In the genomic region with DNA sequence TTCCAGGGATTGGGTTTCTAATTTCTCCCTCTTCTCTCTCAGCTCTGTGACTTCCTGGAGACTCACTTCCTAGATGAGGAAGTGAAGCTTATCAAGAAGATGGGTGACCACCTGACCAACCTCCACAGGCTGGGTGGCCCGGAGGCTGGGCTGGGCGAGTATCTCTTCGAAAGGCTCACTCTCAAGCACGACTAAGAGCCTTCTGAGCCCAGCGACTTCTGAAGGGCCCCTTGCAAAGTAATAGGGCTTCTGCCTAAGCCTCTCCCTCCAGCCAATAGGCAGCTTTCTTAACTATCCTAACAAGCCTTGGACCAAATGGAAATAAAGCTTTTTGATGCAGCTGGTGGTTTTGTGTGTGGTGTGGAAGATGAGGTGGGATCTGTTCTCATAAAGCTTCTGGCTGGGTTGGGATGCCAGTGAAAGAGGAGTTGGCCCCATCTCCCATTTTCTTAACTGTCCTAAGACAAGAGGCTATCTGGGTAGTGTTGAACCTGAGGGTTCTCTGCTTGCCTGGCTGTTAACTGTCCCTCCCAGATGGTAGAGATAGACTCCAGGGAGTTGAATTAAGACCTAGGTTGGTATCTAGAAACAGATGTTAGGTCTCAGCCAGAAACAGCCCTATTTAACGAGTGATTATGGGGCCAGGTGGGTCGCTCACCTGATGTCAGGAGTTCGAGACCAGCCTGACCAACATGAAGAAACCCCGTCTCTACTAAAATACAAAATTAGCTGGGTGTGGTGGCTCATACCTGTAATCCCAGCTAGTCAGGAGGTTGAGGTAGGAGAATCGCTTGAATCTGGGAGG, we compare ENCODE assay signal across 9 cellular contexts. TPM values are rescaled to one million over a fixed set of nuclear protein-coding genes. Genes with fewer than 3 reads are reported as not detected.
A peak's percentile ranks its signal among the peaks of the same experiment; 100 is the strongest.
DNase-seq lines count a peak whose midpoint lies in the region; ATAC-seq and TF ChIP-seq lines count a peak whose summit lies in the region.
"Had no signal": no experiment of that assay in that cellular context is flagged by ENCODE, and none has a peak within 500 bp of the region (broad histone marks: within the 10 kb centered on the region; RNA-seq: fewer than 3 reads in every experiment).

No MANE protein-coding gene starts in this region.

- intact Hi-C loops in Right ventricle myocardium superior (cut with DNase I): loop anchor here (5.0 kb wide), 1 partner anchor 94 kb away; a partner anchor contains a TSS

- H3K4me1 Mint-ChIP-seq in activated CD8-positive, alpha-beta memory T cell treated with anti-CD3 and anti-CD28 coated beads, Interleukin-2, amount 10 ng/mL, durations not matched to agents 7 days and 5 days: peaks cover 62% of the 10 kb centered on the region

- H3K36me3 ChIP-seq in right atrium auricular region (peaks cover 43% of the 10 kb centered on the region), iPS-20b (ENCODE audit: insufficient read depth, low read depth, low read length) (peaks cover 45% of the 10 kb centered on the region), subcutaneous abdominal adipose tissue (ENCODE audit: control insufficient read depth in 5 of 5, insufficient read depth in 5 of 5, low read length in 5 of 5) (peaks cover 0 to 48% (median 24%) of the 10 kb centered on the region in 5 donors)

- H3K9me3 Mint-ChIP-seq in activated CD8-positive, alpha-beta memory T cell treated with anti-CD3 and anti-CD28 coated beads, Interleukin-2, amount 10 ng/mL, durations not matched to agents 7 days and 5 days (ENCODE audit: low read depth): no peaks in the 10 kb centered on the region

- ATAC-seq in Right ventricle myocardium superior (ENCODE audit: poor library complexity) (no peak), GM19395 (IDR thresholded peaks at IDR 0.05; ENCODE audit: unreplicated experiment) (no peak)
- no peak for ATAC-seq in activated CD8-positive, alpha-beta memory T cell treated with anti-CD3 and anti-CD28 coated beads, Interleukin-2, amount 10 ng/mL, durations not matched to agents 7 days and 5 days

- peak overlapping the region; percentile 82 to 99 for H3K4me3 ChIP-seq in right atrium auricular region
- H3K4me3 ChIP-seq in iPS-20b (ENCODE audit: low read length): peak overlapping the region; percentile 86
- peak overlapping the region; percentile 81 to 97 (median 96) for H3K4me3 ChIP-seq in subcutaneous abdominal adipose tissue (ENCODE audit: low read depth in 1 of 5, low read length in 5 of 5)

- TF ChIP-seq CTCF in right atrium auricular region (IDR thresholded peaks at IDR 0.05): no peak

- peaks cover 38% of the 10 kb centered on the region for H3K36me3 Mint-ChIP-seq in activated CD8-positive, alpha-beta memory T cell treated with anti-CD3 and anti-CD28 coated beads, Interleukin-2, amount 10 ng/mL, durations not matched to agents 7 days and 5 days

- H3K9ac ChIP-seq in iPS-20b (ENCODE audit: low read depth, low read length): peak overlapping the region; percentile 95; the same call in 1 of the 2 replicates
- H3K9ac ChIP-seq in subcutaneous abdominal adipose tissue (ENCODE audit: low read length in 5 of 5): peak overlapping the region; percentile 75 to 96 (median 83)

- peak overlapping the region; percentile 90 to 92 for H3K27ac ChIP-seq in right atrium auricular region
- H3K27ac ChIP-seq in iPS-20b (ENCODE audit: low read length): no peak overlapping the region
- peak overlapping the region; percentile 89 for H3K27ac ChIP-seq in subcutaneous abdominal adipose tissue (ENCODE audit: low read depth, low read length)

- no peak for DNase-seq in right atrium auricular region (ENCODE audit: low spot score)
- no peak for DNase-seq in Right ventricle myocardium superior
- DNase-seq in activated CD8-positive, alpha-beta memory T cell treated with anti-CD3 and anti-CD28 coated beads, Interleukin-2, amount 10 ng/mL, durations not matched to agents 7 days and 5 days: peak; percentile 44
- no peak for DNase-seq in NCI-H146 (lab: John Stamatoyannopoulos, UW)
- DNase-seq in SW480 (ENCODE audit: low spot score): no peak

- H3K27ac Mint-ChIP-seq in activated CD8-positive, alpha-beta memory T cell treated with anti-CD3 and anti-CD28 coated beads, Interleukin-2, amount 10 ng/mL, durations not matched to agents 7 days and 5 days: peak overlapping the region; percentile 97

- CTCF ChIA-PET in activated CD8-positive, alpha-beta memory T cell treated with anti-CD3 and anti-CD28 coated beads, Interleukin-2, amount 10 ng/mL, durations not matched to agents 7 days and 5 days (lab: Charles Lee): interaction anchor here (1.0 to 3.6 kb wide), 8 partner anchors 10 to 131 kb away, joined by 3 to 20 read pairs (median 4); a partner anchor contains a TSS

- H3K9me3 ChIP-seq in right atrium auricular region: no peaks in the 10 kb centered on the region
- no peaks in the 10 kb centered on the region for H3K9me3 ChIP-seq in iPS-20b (ENCODE audit: insufficient read depth, low read depth, low read length)
- no peaks in the 10 kb centered on the region for H3K9me3 ChIP-seq in subcutaneous abdominal adipose tissue (ENCODE audit: control insufficient read depth in 5 of 5, low read length in 5 of 5)

- H3K27me3 ChIP-seq in right atrium auricular region: no peaks in the 10 kb centered on the region
- H3K27me3 ChIP-seq in iPS-20b (ENCODE audit: insufficient read depth, low read length): no peaks in the 10 kb centered on the region
- H3K27me3 ChIP-seq in subcutaneous abdominal adipose tissue (ENCODE audit: control insufficient read depth in 5 of 5, insufficient read depth in 4 of 5, low read length in 5 of 5): no peaks in the 10 kb centered on the region

- H3K4me3 Mint-ChIP-seq in activated CD8-positive, alpha-beta memory T cell treated with anti-CD3 and anti-CD28 coated beads, Interleukin-2, amount 10 ng/mL, durations not matched to agents 7 days and 5 days: peak overlapping the region; percentile 99

- H3K27me3 Mint-ChIP-seq in activated CD8-positive, alpha-beta memory T cell treated with anti-CD3 and anti-CD28 coated beads, Interleukin-2, amount 10 ng/mL, durations not matched to agents 7 days and 5 days: no peaks in the 10 kb centered on the region

- peaks cover 0 to 67% of the 10 kb centered on the region in 2 donors for H3K4me1 ChIP-seq in right atrium auricular region
- H3K4me1 ChIP-seq in iPS-20b (ENCODE audit: insufficient read depth, low read length): peaks cover 17% of the 10 kb centered on the region
- peaks cover 8 to 80% (median 77%) of the 10 kb centered on the region in 5 donors for H3K4me1 ChIP-seq in subcutaneous abdominal adipose tissue (ENCODE audit: control insufficient read depth in 5 of 5, insufficient read depth in 5 of 5, low read length in 5 of 5)

RNA-seq across cellular contexts. Expression of a gene that starts 1.6 kb away (rescaled TPM):
- total RNA-seq in right atrium auricular region (1,000 to 10,000 TPM; 1,493 to 3,053 TPM), Right ventricle myocardium superior (748 TPM)
- 1,000 to 10,000 TPM; 1,380 to 1,403 TPM for total RNA-seq in activated CD8-positive, alpha-beta memory T cell treated with anti-CD3 and anti-CD28 coated beads, Interleukin-2, amount 10 ng/mL, durations not matched to agents 7 days and 5 days

RNA-seq across cellular contexts. Expression of a gene that starts 12.1 kb away (rescaled TPM):
- total RNA-seq in right atrium auricular region (10 to 100 TPM; 10.7 to 21.2 TPM), Right ventricle myocardium superior (21.5 TPM)
- 100 to 1,000 TPM; 359 to 377 TPM for total RNA-seq in activated CD8-positive, alpha-beta memory T cell treated with anti-CD3 and anti-CD28 coated beads, Interleukin-2, amount 10 ng/mL, durations not matched to agents 7 days and 5 days

RNA-seq across cellular contexts. Expression of a gene that starts 26.4 kb away (rescaled TPM):
- 10 to 100 TPM; 72.1 to 88.1 TPM for total RNA-seq in right atrium auricular region
- 100 TPM for total RNA-seq in Right ventricle myocardium superior
- 10 to 100 TPM; 44.0 to 65.5 TPM for total RNA-seq in activated CD8-positive, alpha-beta memory T cell treated with anti-CD3 and anti-CD28 coated beads, Interleukin-2, amount 10 ng/mL, durations not matched to agents 7 days and 5 days

RNA-seq across cellular contexts. Expression of a gene that starts 26.9 kb away (rescaled TPM):
- 10 to 100 TPM; 49.1 to 87.7 TPM for total RNA-seq in right atrium auricular region
- 41.7 TPM for total RNA-seq in Right ventricle myocardium superior
- 100 to 1,000 TPM; 124 to 125 TPM for total RNA-seq in activated CD8-positive, alpha-beta memory T cell treated with anti-CD3 and anti-CD28 coated beads, Interleukin-2, amount 10 ng/mL, durations not matched to agents 7 days and 5 days

RNA-seq across cellular contexts. Expression of a gene that starts 33.2 kb away (rescaled TPM):
- total RNA-seq in right atrium auricular region (not detected), Right ventricle myocardium superior (not detected)
- total RNA-seq in activated CD8-positive, alpha-beta memory T cell treated with anti-CD3 and anti-CD28 coated beads, Interleukin-2, amount 10 ng/mL, durations not matched to agents 7 days and 5 days: 1 to 10 TPM in 1 of 2 experiments, under 1 TPM in 1; 0.96 to 1.1 TPM
- total RNA-seq: glomerular endothelial cell had no signal

Comparison
In these comparisons a context has a peak if more than half of its experiments do, and no peak if none do; other contexts are left out.
1. RNA of a gene that starts 12.1 kb away (total RNA-seq): 359 to 377 TPM in activated CD8-positive, alpha-beta memory T cell treated with anti-CD3 and anti-CD28 coated beads, Interleukin-2, amount 10 ng/mL, durations not matched to agents 7 days and 5 days; 21.5 TPM in Right ventricle myocardium superior (single experiment) and 10.7 to 21.2 TPM in right atrium auricular region; every median in the first group is over 10 times any median in the second.
2. Peak in every context shown above with its lines, with median percentiles within 50 percentile points of each other: H3K4me3 ChIP-seq.